Comparison of ENCODE assay signal across 1 cellular context in genomic region chr2:119679526-119679837, GRCh38.
A peak's percentile ranks its signal among the peaks of the same experiment; 100 is the strongest.
TF ChIP-seq lines count a peak whose summit lies in the region.

No MANE protein-coding gene starts in this region.

TF ChIP-seq in K562, 482 proteins besides CTCF, POLR2A, EP300 and RAD21 (continued from another document):
- TF ChIP-seq, protein P1, sequence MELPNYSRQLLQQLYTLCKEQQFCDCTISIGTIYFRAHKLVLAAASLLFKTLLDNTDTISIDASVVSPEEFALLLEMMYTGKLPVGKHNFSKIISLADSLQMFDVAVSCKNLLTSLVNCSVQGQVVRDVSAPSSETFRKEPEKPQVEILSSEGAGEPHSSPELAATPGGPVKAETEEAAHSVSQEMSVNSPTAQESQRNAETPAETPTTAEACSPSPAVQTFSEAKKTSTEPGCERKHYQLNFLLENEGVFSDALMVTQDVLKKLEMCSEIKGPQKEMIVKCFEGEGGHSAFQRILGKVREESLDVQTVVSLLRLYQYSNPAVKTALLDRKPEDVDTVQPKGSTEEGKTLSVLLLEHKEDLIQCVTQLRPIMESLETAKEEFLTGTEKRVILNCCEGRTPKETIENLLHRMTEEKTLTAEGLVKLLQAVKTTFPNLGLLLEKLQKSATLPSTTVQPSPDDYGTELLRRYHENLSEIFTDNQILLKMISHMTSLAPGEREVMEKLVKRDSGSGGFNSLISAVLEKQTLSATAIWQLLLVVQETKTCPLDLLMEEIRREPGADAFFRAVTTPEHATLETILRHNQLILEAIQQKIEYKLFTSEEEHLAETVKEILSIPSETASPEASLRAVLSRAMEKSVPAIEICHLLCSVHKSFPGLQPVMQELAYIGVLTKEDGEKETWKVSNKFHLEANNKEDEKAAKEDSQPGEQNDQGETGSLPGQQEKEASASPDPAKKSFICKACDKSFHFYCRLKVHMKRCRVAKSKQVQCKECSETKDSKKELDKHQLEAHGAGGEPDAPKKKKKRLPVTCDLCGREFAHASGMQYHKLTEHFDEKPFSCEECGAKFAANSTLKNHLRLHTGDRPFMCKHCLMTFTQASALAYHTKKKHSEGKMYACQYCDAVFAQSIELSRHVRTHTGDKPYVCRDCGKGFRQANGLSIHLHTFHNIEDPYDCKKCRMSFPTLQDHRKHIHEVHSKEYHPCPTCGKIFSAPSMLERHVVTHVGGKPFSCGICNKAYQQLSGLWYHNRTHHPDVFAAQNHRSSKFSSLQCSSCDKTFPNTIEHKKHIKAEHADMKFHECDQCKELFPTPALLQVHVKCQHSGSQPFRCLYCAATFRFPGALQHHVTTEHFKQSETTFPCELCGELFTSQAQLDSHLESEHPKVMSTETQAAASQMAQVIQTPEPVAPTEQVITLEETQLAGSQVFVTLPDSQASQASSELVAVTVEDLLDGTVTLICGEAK (IDR thresholded peaks at IDR 0.05), result 0 out of 2 replicates have a peak, but pooled peaks have one; percentile 34
- TF ChIP-seq, protein P1 (CRISPR knock-in tag; IDR thresholded peaks at IDR 0.05), result no peak
- no peak for TF ChIP-seq RBM17 (IDR thresholded peaks at IDR 0.05; ENCODE audit: borderline replicate concordance, low read depth, low read length)
- TF ChIP-seq YY1 (IDR thresholded peaks at IDR 0.05; ENCODE audit: borderline replicate concordance in 1 of 3, control insufficient read depth in 1 of 3, extremely low read depth in 1 of 3, insufficient read depth in 3 of 3, insufficient read length in 1 of 3, insufficient replicate concordance in 2 of 3, low read depth in 1 of 3, low read length in 2 of 3), result no peak
